ENCODE assay signal across 8 cellular contexts in genomic region chr16:56423584-56424403, GRCh38. TPM values are rescaled to one million over a fixed set of nuclear protein-coding genes. Genes with fewer than 3 reads are reported as not detected.
A peak's percentile ranks its signal among the peaks of the same experiment; 100 is the strongest.
DNase-seq lines count a peak whose midpoint lies in the region; ATAC-seq and TF ChIP-seq lines count a peak whose summit lies in the region.

No MANE protein-coding gene starts in this region.

- no peak for ATAC-seq in Panc1
- no peak for ATAC-seq in GM18498 (IDR thresholded peaks at IDR 0.05; ENCODE audit: unreplicated experiment)

- BruUV-seq in Panc1 (replicated peaks; lab: Mats Ljungman, UMichigan), result TSS peak; percentile 76

- H3K27ac ChIP-seq in Panc1 (ENCODE audit: low read length), result peak overlapping the region; percentile 70
- peak overlapping the region; percentile 65 for H3K27ac ChIP-seq in effector memory CD4-positive, alpha-beta T cell (ENCODE audit: insufficient read depth, low read length, poor library complexity, severe bottlenecking)

- H3K36me3 Mint-ChIP-seq in activated T-cell treated with anti-CD3 and anti-CD28 coated beads, Interleukin-2, amount 50 U/mL, for 24 hours (ENCODE audit: low read depth), result peaks cover 8% of the 10 kb centered on the region
- H3K36me3 Mint-ChIP-seq in nephron (ENCODE audit: low read depth), result peaks cover 5% of the 10 kb centered on the region

- TF ChIP-seq CTCF in Panc1 (IDR thresholded peaks at IDR 0.05) (no peak), nephron (IDR thresholded peaks at IDR 0.05; ENCODE audit: unreplicated experiment in 3 of 3) (no peak)

- intact Hi-C loops in Panc1 (cut with micrococcal nuclease; ENCODE audit: unreplicated experiment), result no loop called here

- CTCF ChIA-PET in Panc1 (lab: Charles Lee), result no interaction called here

- H3K4me3 ChIP-seq in Panc1 (ENCODE audit: low read depth in 2 of 2, low read length in 2 of 2), result peak overlapping the region; percentile 58 to 74
- peak overlapping the region; percentile 67 for H3K4me3 ChIP-seq in effector memory CD4-positive, alpha-beta T cell (ENCODE audit: insufficient read depth, low read depth, low read length, poor library complexity, severe bottlenecking)

- peaks cover 28% of the 10 kb centered on the region for H3K4me1 ChIP-seq in Panc1 (ENCODE audit: control insufficient read depth, insufficient read depth, low read length)
- H3K4me1 ChIP-seq in effector memory CD4-positive, alpha-beta T cell (ENCODE audit: control insufficient read depth, insufficient read depth, low read length, poor library complexity, severe bottlenecking), result peaks cover 4% of the 10 kb centered on the region

- H3K27me3 ChIP-seq in Panc1 (ENCODE audit: control insufficient read depth, insufficient read depth, low read length), result no peaks in the 10 kb centered on the region
- no peaks in the 10 kb centered on the region for H3K27me3 ChIP-seq in effector memory CD4-positive, alpha-beta T cell (replicated peaks; ENCODE audit: control insufficient read depth, insufficient read depth, low read length, poor library complexity, severe bottlenecking)

- H3K9me3 Mint-ChIP-seq in activated T-cell treated with anti-CD3 and anti-CD28 coated beads, Interleukin-2, amount 50 U/mL, for 24 hours, result no peaks in the 10 kb centered on the region
- no peaks in the 10 kb centered on the region for H3K9me3 Mint-ChIP-seq in nephron

- H3K4me1 Mint-ChIP-seq in activated T-cell treated with anti-CD3 and anti-CD28 coated beads, Interleukin-2, amount 50 U/mL, for 24 hours (ENCODE audit: low read depth), result peaks cover 59% of the 10 kb centered on the region
- peaks cover 26% of the 10 kb centered on the region for H3K4me1 Mint-ChIP-seq in nephron

- peak overlapping the region; percentile 90 for H3K27ac Mint-ChIP-seq in activated T-cell treated with anti-CD3 and anti-CD28 coated beads, Interleukin-2, amount 50 U/mL, for 24 hours
- H3K27ac Mint-ChIP-seq in nephron, result peak overlapping the region; percentile 79 to 81 (median 79)

- DNase-seq in activated T-cell treated with anti-CD3 and anti-CD28 coated beads, Interleukin-2, amount 50 U/mL, for 24 hours, result no peak
- no peak for DNase-seq in activated T-cell treated with anti-CD3 and anti-CD28 coated beads for 4 hours
- DNase-seq in Panc1 (ENCODE audit: low read depth, low spot score), result no peak
- no peak for DNase-seq in effector memory CD4-positive, alpha-beta T cell
- no peak for DNase-seq in 8988T
- no peak for DNase-seq in activated effector memory CD4-positive, alpha-beta T cell treated with anti-CD3 and anti-CD28 coated beads, Interleukin-2, amount 50 U/mL, for 16 hours

- POLR2A ChIA-PET in Panc1 (lab: Charles Lee), result no interaction called here

- in situ Hi-C loops in Panc1 (cut with HindIII; ENCODE audit: low pct_unique_long_range_greater_than_20kb, low sequenced_read_pairs), result no loop called here

- no peaks in the 10 kb centered on the region for H3K27me3 Mint-ChIP-seq in activated T-cell treated with anti-CD3 and anti-CD28 coated beads, Interleukin-2, amount 50 U/mL, for 24 hours
- H3K27me3 Mint-ChIP-seq in nephron (ENCODE audit: low read depth), result no peaks in the 10 kb centered on the region

- no peaks in the 10 kb centered on the region for H3K9me3 ChIP-seq in Panc1 (ENCODE audit: control insufficient read depth, insufficient read depth, low read depth, low read length)
- no peaks in the 10 kb centered on the region for H3K9me3 ChIP-seq in effector memory CD4-positive, alpha-beta T cell (ENCODE audit: control insufficient read depth, low read length)

- H3K36me3 ChIP-seq in Panc1 (ENCODE audit: control insufficient read depth, insufficient read depth, low read length), result no peaks in the 10 kb centered on the region
- H3K36me3 ChIP-seq in effector memory CD4-positive, alpha-beta T cell (ENCODE audit: control insufficient read depth, insufficient read depth, low read length), result no peaks in the 10 kb centered on the region

- H3K4me3 Mint-ChIP-seq in activated T-cell treated with anti-CD3 and anti-CD28 coated beads, Interleukin-2, amount 50 U/mL, for 24 hours, result peak overlapping the region; percentile 94
- H3K4me3 Mint-ChIP-seq in nephron, result peak overlapping the region; percentile 94 to 98 (median 98)

RNA-seq across cellular contexts. Expression of gene AMFR, which starts 1.6 kb away (rescaled TPM):
- total RNA-seq in Panc1 (2021; ENCODE audit: unreplicated experiment), result 89.6 TPM
- 112 TPM for polyA plus RNA-seq in Panc1 (2012; ENCODE audit: insufficient read length)

RNA-seq across cellular contexts. Expression of gene NUDT21, which starts 27.3 kb away (rescaled TPM):
- total RNA-seq in Panc1 (2021; ENCODE audit: unreplicated experiment), result 97.6 TPM
- polyA plus RNA-seq in Panc1 (2012; ENCODE audit: insufficient read length), result 52.4 TPM

RNA-seq across cellular contexts. Expression of gene OGFOD1, which starts 27.6 kb away (rescaled TPM):
- 35.8 TPM for total RNA-seq in Panc1 (2021; ENCODE audit: unreplicated experiment)
- polyA plus RNA-seq in Panc1 (2012; ENCODE audit: insufficient read length), result 26.6 TPM
